ENCODE assay signal across 8 cellular contexts in genomic region chr18:8696749-8697211, GRCh38. TPM values are rescaled to one million over a fixed set of nuclear protein-coding genes. Genes with fewer than 3 reads are reported as not detected.
DNase-seq lines count a peak whose midpoint lies in the region; ATAC-seq and TF ChIP-seq lines count a peak whose summit lies in the region.

No MANE protein-coding gene starts in this region.

- H3K4me1 Mint-ChIP-seq in natural killer cell = no peaks in the 10 kb centered on the region
- H3K4me1 Mint-ChIP-seq in stimulated activated naive CD8-positive, alpha-beta T cell treated with anti-CD3 and anti-CD28 coated beads, Interleukin-15, amount 100 ng/mL, for 72 hours = no peaks in the 10 kb centered on the region

- H3K4me3 Mint-ChIP-seq in natural killer cell = no peak overlapping the region
- no peak overlapping the region for H3K4me3 Mint-ChIP-seq in stimulated activated naive CD8-positive, alpha-beta T cell treated with anti-CD3 and anti-CD28 coated beads, Interleukin-15, amount 100 ng/mL, for 72 hours

- TF ChIP-seq CTCF in GM12873 (IDR thresholded peaks at IDR 0.05; ENCODE audit: insufficient read depth, low read depth, low read length, missing control alignments) (peak; percentile 84), epithelial cell of esophagus (IDR thresholded peaks at IDR 0.05; ENCODE audit: insufficient read depth, low read depth, low read length, missing control alignments) (peak; percentile 83), natural killer cell (IDR thresholded peaks at IDR 0.05) (peak; percentile 95)

- ATAC-seq in HG03280 (IDR thresholded peaks at IDR 0.05; ENCODE audit: unreplicated experiment) (peak; percentile 67), natural killer cell (peak; percentile 89 to 98 (median 96)), HG02884 (IDR thresholded peaks at IDR 0.05; ENCODE audit: unreplicated experiment) (no peak)
- ATAC-seq in stimulated activated naive CD8-positive, alpha-beta T cell treated with anti-CD3 and anti-CD28 coated beads, Interleukin-15, amount 100 ng/mL, for 72 hours = peak; percentile 77

- no peaks in the 10 kb centered on the region for H3K9me3 Mint-ChIP-seq in natural killer cell
- no peaks in the 10 kb centered on the region for H3K9me3 Mint-ChIP-seq in stimulated activated naive CD8-positive, alpha-beta T cell treated with anti-CD3 and anti-CD28 coated beads, Interleukin-15, amount 100 ng/mL, for 72 hours

- no peak overlapping the region for H3K27ac Mint-ChIP-seq in natural killer cell
- H3K27ac Mint-ChIP-seq in stimulated activated naive CD8-positive, alpha-beta T cell treated with anti-CD3 and anti-CD28 coated beads, Interleukin-15, amount 100 ng/mL, for 72 hours = no peak overlapping the region

- H3K27me3 Mint-ChIP-seq in natural killer cell (ENCODE audit: low read depth in 2 of 2) = peaks cover 10 to 20% of the 10 kb centered on the region in 2 donors
- peaks cover 15% of the 10 kb centered on the region for H3K27me3 Mint-ChIP-seq in stimulated activated naive CD8-positive, alpha-beta T cell treated with anti-CD3 and anti-CD28 coated beads, Interleukin-15, amount 100 ng/mL, for 72 hours

- no peak overlapping the region for H3K4me3 ChIP-seq in epithelial cell of esophagus (ENCODE audit: low read length)

- peak; percentile 26 for DNase-seq in NOMO-1 treated with DMSO at 0.1 percent for 48 hours (lab: John Stamatoyannopoulos, UW; ENCODE audit: unreplicated experiment)
- peak; percentile 43 for DNase-seq in activated CD8-positive, alpha-beta memory T cell treated with anti-CD3 and anti-CD28 coated beads, Interleukin-2, amount 50 U/mL, for 24 hours (ENCODE audit: extremely low read depth)
- peak; percentile 53 for DNase-seq in epithelial cell of esophagus (ENCODE audit: low read depth)
- peak; percentile 68 for DNase-seq in natural killer cell
- peak; percentile 68 to 70 for DNase-seq in stimulated activated naive CD8-positive, alpha-beta T cell treated with anti-CD3 and anti-CD28 coated beads, Interleukin-15, amount 100 ng/mL, for 72 hours

- intact Hi-C loops in natural killer cell (cut with micrococcal nuclease) = loop anchor here (2.0 kb wide), 1 partner anchor 292 kb away; no protein-coding TSS in a partner anchor

- H3K36me3 Mint-ChIP-seq in natural killer cell = no peaks in the 10 kb centered on the region

RNA-seq across cellular contexts. Expression of gene MTCL1, which starts 8.6 kb away (rescaled TPM):
- 1 to 10 TPM in 1 of 3 donors, under 1 TPM in 2; 0.38 to 1.5 (median 0.43) TPM for total RNA-seq in natural killer cell
